ENCODE assay signal across 7 cellular contexts in genomic region chr14:22819191-22819988, GRCh38. TPM values are rescaled to one million over a fixed set of nuclear protein-coding genes. Genes with fewer than 3 reads are reported as not detected.
DNase-seq lines count a peak whose midpoint lies in the region; ATAC-seq and TF ChIP-seq lines count a peak whose summit lies in the region.
"Had no signal": no experiment of that assay in that cellular context is flagged by ENCODE, and none has a peak within 500 bp of the region (broad histone marks: within the 10 kb centered on the region; RNA-seq: fewer than 3 reads in every experiment).

No MANE protein-coding gene starts in this region.

- H3K4me3 ChIP-seq in RWPE2 (ENCODE audit: severe bottlenecking) = no peak overlapping the region
- no peak overlapping the region for H3K4me3 ChIP-seq in BE2C (ENCODE audit: low read depth, low read length)
- H3K4me3 ChIP-seq: SK-N-MC had no signal

- H3K27me3 ChIP-seq in RWPE2 (ENCODE audit: insufficient read depth, poor library complexity, severe bottlenecking) = no peaks in the 10 kb centered on the region
- no peaks in the 10 kb centered on the region for H3K27me3 ChIP-seq in layer of hippocampus (ENCODE audit: control insufficient read depth, insufficient read depth, low read length)
- H3K27me3 ChIP-seq in BE2C = peaks cover 9% of the 10 kb centered on the region

- TF ChIP-seq CTCF in RWPE2 (IDR thresholded peaks at IDR 0.05; ENCODE audit: poor library complexity, severe bottlenecking) (no peak), BE2C (IDR thresholded peaks at IDR 0.05; ENCODE audit: low read depth, low read length) (no peak)

- H3K36me3 ChIP-seq in RWPE2 (ENCODE audit: low read depth) (no peaks in the 10 kb centered on the region), BE2C (no peaks in the 10 kb centered on the region)

- H3K27ac ChIP-seq in RWPE2 (ENCODE audit: poor library complexity, severe bottlenecking) (peak overlapping the region; percentile 84), layer of hippocampus (ENCODE audit: low read depth, low read length) (peak overlapping the region; percentile 32)
- H3K27ac ChIP-seq: SK-N-MC had no signal

- no peak for ATAC-seq in RWPE2 (ENCODE audit: low read depth)

- H3K9me3 ChIP-seq in RWPE2 (ENCODE audit: severe bottlenecking) (no peaks in the 10 kb centered on the region), BE2C (no peaks in the 10 kb centered on the region)

- peaks cover 24% of the 10 kb centered on the region for H3K4me1 ChIP-seq in RWPE2 (ENCODE audit: insufficient read depth, poor library complexity, severe bottlenecking)
- no peaks in the 10 kb centered on the region; the same call in 1 of the 2 replicates for H3K4me1 ChIP-seq in BE2C

- TF ChIP-seq POLR2A in GM18951 (IDR thresholded peaks at IDR 0.05; ENCODE audit: extremely low read depth, insufficient read depth, insufficient read length) = peak; percentile 21

- in situ Hi-C loops in GM18951 (cut with MboI; ENCODE audit: low sequenced_read_pairs, unreplicated experiment) = loop anchor here (5.0 kb wide), 1 partner anchor 42 kb away; no protein-coding TSS in a partner anchor

- DNase-seq in RWPE2 (ENCODE audit: low spot score) = no peak
- DNase-seq in retina = no peak
- no peak for DNase-seq in BE2C
- no peak for DNase-seq in NCI-H1694 treated with DMSO at 0.1 percent for 48 hours (lab: John Stamatoyannopoulos, UW)

RNA-seq across cellular contexts. Expression of gene SLC7A7, which starts 4.2 kb away (rescaled TPM):
- polyA plus RNA-seq in BE2C (2012; ENCODE audit: insufficient read depth, insufficient read length, low read depth) = 1.1 TPM

RNA-seq across cellular contexts. Expression of gene MRPL52, which starts 10.3 kb away (rescaled TPM):
- 324 TPM for polyA plus RNA-seq in BE2C (2012; ENCODE audit: insufficient read depth, insufficient read length, low read depth)

RNA-seq across cellular contexts. Expression of gene MMP14, which starts 17.0 kb away (rescaled TPM):
- polyA plus RNA-seq in BE2C (2012; ENCODE audit: insufficient read depth, insufficient read length, low read depth) = 1.6 TPM

RNA-seq across cellular contexts. Expression of gene LRP10, which starts 52.1 kb away (rescaled TPM):
- 29.7 TPM for polyA plus RNA-seq in BE2C (2012; ENCODE audit: insufficient read depth, insufficient read length, low read depth)

RNA-seq across cellular contexts. Expression of gene OXA1L, which starts 52.9 kb away (rescaled TPM):
- 147 TPM for polyA plus RNA-seq in BE2C (2012; ENCODE audit: insufficient read depth, insufficient read length, low read depth)
